In genomic region chrX:581066-581465, GRCh38 we compare ENCODE assay signal across 36 cellular contexts. TPM values are rescaled to one million over a fixed set of nuclear protein-coding genes. Genes with fewer than 3 reads are reported as not detected.
"Had no signal": no experiment of that assay in that cellular context is flagged by ENCODE, and none has a peak within 500 bp of the region (broad histone marks: within the 10 kb centered on the region; RNA-seq: fewer than 3 reads in every experiment).

No MANE protein-coding gene starts in this region.

- H3K27ac ChIP-seq: ascending aorta, breast epithelium, cardiac muscle cell, colonic mucosa, epithelial cell of prostate, esophagus squamous epithelium, gastroesophageal sphincter, heart right ventricle, WERI-Rb-1 had no signal

- H3K9me3 ChIP-seq: colonic mucosa had no signal

- DNase-seq: activated B cell treated with CpG ODN at 0.5 μM for 24 hours; activated CD4-positive, alpha-beta T cell treated with anti-CD3 and anti-CD28 coated beads for 48 hours; activated CD4-positive, alpha-beta T cell treated with anti-CD3 and anti-CD28 coated beads, Interleukin-2, amount 50 U/mL, for 1 hour; activated CD4-positive, alpha-beta T cell treated with anti-CD3 and anti-CD28 coated beads, Interleukin-2, amount 50 U/mL, for 48 hours; activated CD8-positive, alpha-beta memory T cell treated with anti-CD3 and anti-CD28 coated beads for 24 hours; activated gamma-delta T cell; activated naive CD4-positive, alpha-beta T cell; activated naive CD4-positive, alpha-beta T cell treated with anti-CD3 and anti-CD28 coated beads, Interleukin-2, amount 10 ng/mL, durations not matched to agents 7 days and 5 days; activated naive CD8-positive, alpha-beta T cell treated with anti-CD3 and anti-CD28 coated beads, Interleukin-2, amount 10 ng/mL, durations not matched to agents 7 days and 5 days; activated T-cell treated with anti-CD3 and anti-CD28 coated beads, Interleukin-2, amount 50 U/mL, for 4 hours; central memory CD4-positive, alpha-beta T cell; cerebellar nuclear complex; colonic mucosa; effector CD8-positive, alpha-beta T cell; esophagus squamous epithelium; foreskin melanocyte; heart right ventricle; T-helper 17 cell; T1000; WERI-Rb-1 had no signal

- H3K4me3 ChIP-seq: ascending aorta, breast epithelium, cardiac muscle cell, colonic mucosa, esophagus squamous epithelium, gastroesophageal sphincter, heart right ventricle had no signal

- H3K27me3 Mint-ChIP-seq: activated B cell treated with CpG ODN at 0.5 μM for 24 hours; activated naive CD8-positive, alpha-beta T cell treated with anti-CD3 and anti-CD28 coated beads, Interleukin-2, amount 10 ng/mL, durations not matched to agents 7 days and 5 days; T-helper 17 cell had no signal

- H3K27me3 ChIP-seq: ascending aorta, breast epithelium, colonic mucosa, esophagus squamous epithelium, heart right ventricle had no signal

- H3K4me1 Mint-ChIP-seq: activated B cell treated with CpG ODN at 0.5 μM for 24 hours; activated naive CD4-positive, alpha-beta T cell treated with anti-CD3 and anti-CD28 coated beads, Interleukin-2, amount 10 ng/mL, durations not matched to agents 7 days and 5 days; activated naive CD8-positive, alpha-beta T cell treated with anti-CD3 and anti-CD28 coated beads, Interleukin-2, amount 10 ng/mL, durations not matched to agents 7 days and 5 days; brain; T-helper 17 cell had no signal

- H3K4me3 Mint-ChIP-seq: activated B cell treated with CpG ODN at 0.5 μM for 24 hours; activated CD8-positive, alpha-beta T cell treated with anti-CD3 and anti-CD28 coated beads for 36 hours; activated naive CD4-positive, alpha-beta T cell treated with anti-CD3 and anti-CD28 coated beads, Interleukin-2, amount 10 ng/mL, durations not matched to agents 7 days and 5 days; activated naive CD8-positive, alpha-beta T cell treated with anti-CD3 and anti-CD28 coated beads, Interleukin-2, amount 10 ng/mL, durations not matched to agents 7 days and 5 days; activated T-cell treated with anti-CD3 and anti-CD28 coated beads, Interleukin-2, amount 50 U/mL, for 4 hours; brain; T-helper 17 cell; T-helper 2 cell treated with Interferon-gamma antibody and Interleukin-4, amounts not matched to agents 5 μg/mL and 100 μg/mL, for 36 hours had no signal

- H3K36me3 Mint-ChIP-seq: activated naive CD4-positive, alpha-beta T cell treated with anti-CD3 and anti-CD28 coated beads, Interleukin-2, amount 10 ng/mL, durations not matched to agents 7 days and 5 days; activated naive CD8-positive, alpha-beta T cell treated with anti-CD3 and anti-CD28 coated beads, Interleukin-2, amount 10 ng/mL, durations not matched to agents 7 days and 5 days; brain had no signal

- H3K27ac Mint-ChIP-seq: activated B cell treated with CpG ODN at 0.5 μM for 24 hours; activated CD8-positive, alpha-beta T cell treated with anti-CD3 and anti-CD28 coated beads for 36 hours; activated naive CD4-positive, alpha-beta T cell treated with anti-CD3 and anti-CD28 coated beads, Interleukin-2, amount 10 ng/mL, durations not matched to agents 7 days and 5 days; activated naive CD4-positive, alpha-beta T cell treated with anti-CD3 and anti-CD28 coated beads, Interleukin-2, amount 50 U/mL, for 72 hours; activated naive CD8-positive, alpha-beta T cell treated with anti-CD3 and anti-CD28 coated beads, Interleukin-2, amount 10 ng/mL, durations not matched to agents 7 days and 5 days; brain; T-helper 17 cell; T-helper 2 cell treated with Interferon-gamma antibody and Interleukin-4, amounts not matched to agents 5 μg/mL and 100 μg/mL, for 36 hours had no signal

- ATAC-seq: activated CD4-positive, CD25-positive, alpha-beta regulatory T cell treated with anti-CD3 and anti-CD28 coated beads, Interleukin-2, amount 50 U/mL, for 24 hours; activated T-cell treated with anti-CD3 and anti-CD28 coated beads, Interleukin-2, amount 50 U/mL, for 4 hours; gastroesophageal sphincter; heart right ventricle; T-helper 17 cell had no signal

- H3K4me1 ChIP-seq: ascending aorta, breast epithelium, colonic mucosa, esophagus squamous epithelium, gastroesophageal sphincter, heart right ventricle had no signal

- H3K9me3 Mint-ChIP-seq: activated B cell treated with CpG ODN at 0.5 μM for 24 hours had no signal

- H3K36me3 ChIP-seq: ascending aorta, breast epithelium, cardiac muscle cell, colonic mucosa, esophagus squamous epithelium, gastroesophageal sphincter, heart right ventricle, WERI-Rb-1 had no signal

- FAIRE-seq: endothelial cell of umbilical vein had no signal

RNA-seq across cellular contexts. Expression of gene SHOX, which starts 49.5 kb away (rescaled TPM):
- total RNA-seq: activated B cell treated with CpG ODN at 0.5 μM for 24 hours; activated CD8-positive, alpha-beta T cell treated with anti-CD3 and anti-CD28 coated beads for 36 hours; activated naive CD4-positive, alpha-beta T cell treated with anti-CD3 and anti-CD28 coated beads, Interleukin-2, amount 50 U/mL, for 72 hours; activated naive CD8-positive, alpha-beta T cell treated with anti-CD3 and anti-CD28 coated beads, Interleukin-2, amount 10 ng/mL, durations not matched to agents 7 days and 5 days; activated T-cell treated with anti-CD3 and anti-CD28 coated beads, Interleukin-2, amount 50 U/mL, for 4 hours; ascending aorta; cardiac muscle cell; dermis microvascular lymphatic vessel endothelial cell; endothelial cell of umbilical vein; fibroblast of lung; fibroblast of villous mesenchyme; gastroesophageal sphincter; glomerular endothelial cell; heart right ventricle; T-helper 17 cell had no signal
- polyA plus RNA-seq: cardiac muscle cell, endothelial cell of umbilical vein, esophagus, fibroblast of lung, heart right ventricle had no signal
